In the genomic region with DNA sequence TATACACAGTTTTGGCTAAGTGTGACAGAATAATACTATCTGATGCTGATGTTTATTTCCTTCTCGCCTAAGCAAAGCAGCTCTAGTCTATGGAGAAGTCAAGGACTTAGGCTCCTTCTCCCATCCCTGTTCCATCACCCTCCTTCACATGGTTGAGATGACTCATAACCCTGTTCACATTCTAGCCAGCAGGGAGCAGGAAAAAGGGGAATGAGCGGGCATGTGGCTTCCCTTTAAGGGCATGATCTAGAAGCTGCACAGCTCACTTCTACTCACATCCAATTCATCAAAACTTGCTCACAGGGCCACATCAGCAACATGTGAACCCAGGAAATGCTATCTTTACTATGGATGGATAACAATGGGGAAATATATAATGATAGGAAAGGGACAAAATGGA, we compare ENCODE assay signal across 8 cellular contexts. TPM values are rescaled to one million over a fixed set of nuclear protein-coding genes. Genes with fewer than 3 reads are reported as not detected.
A peak's percentile ranks its signal among the peaks of the same experiment; 100 is the strongest.
DNase-seq lines count a peak whose midpoint lies in the region; ATAC-seq and TF ChIP-seq lines count a peak whose summit lies in the region.

No MANE protein-coding gene starts in this region.

- H2BK5ac ChIP-seq in mesendoderm (ENCODE audit: low read length), result no peak overlapping the region

- H3K27me3 Mint-ChIP-seq in CD4-positive, CD25-positive, alpha-beta regulatory T cell, result no peaks in the 10 kb centered on the region

- H3K4me3 Mint-ChIP-seq in CD4-positive, CD25-positive, alpha-beta regulatory T cell, result peak overlapping the region in 1 of 4 donors; percentile 42

- no peaks in the 10 kb centered on the region for H3K27me3 ChIP-seq in CD4-positive, CD25-positive, alpha-beta regulatory T cell (ENCODE audit: control insufficient read depth, insufficient read depth, low read length)
- H3K27me3 ChIP-seq in mammary epithelial cell (ENCODE audit: insufficient read depth, low read length) (no peaks in the 10 kb centered on the region), mesendoderm (ENCODE audit: insufficient read depth, low read length, poor library complexity) (no peaks in the 10 kb centered on the region), MM.1S (replicated peaks; ENCODE audit: insufficient read depth, low read length) (no peaks in the 10 kb centered on the region)

- WGBS in mammary epithelial cell (ENCODE audit: low coverage, missing lambda C conversion rate), result 82% methylated on average over 2 of the region's 2 CpGs
- WGBS in mesendoderm (ENCODE audit: extremely low coverage, insufficient coverage, low lambda C conversion rate), result no CpG with 5 or more reads among the region's 2 CpGs

- peaks cover 0 to 2% (median 0%) of the 10 kb centered on the region in 7 donors for H3K9me3 Mint-ChIP-seq in CD4-positive, CD25-positive, alpha-beta regulatory T cell

- H3K36me3 ChIP-seq in CD4-positive, CD25-positive, alpha-beta regulatory T cell (ENCODE audit: control insufficient read depth, insufficient read depth, low read length), result no peaks in the 10 kb centered on the region
- H3K36me3 ChIP-seq in mammary epithelial cell (ENCODE audit: insufficient read depth, low read length) (no peaks in the 10 kb centered on the region), mesendoderm (ENCODE audit: control insufficient read depth, insufficient read depth, low read length) (no peaks in the 10 kb centered on the region), MM.1S (replicated peaks; ENCODE audit: insufficient read depth, low read length) (no peaks in the 10 kb centered on the region)

- H3K23ac ChIP-seq in mesendoderm (ENCODE audit: low read length), result no peak overlapping the region

- H4K8ac ChIP-seq in mesendoderm (ENCODE audit: low read depth, low read length), result no peak overlapping the region

- in situ Hi-C loops in KBM-7 (cut with MboI; ENCODE audit: low pct_unique_long_range_greater_than_20kb, low sequenced_read_pairs) (no loop called here), mammary epithelial cell (cut with MboI; ENCODE audit: low sequenced_read_pairs in 2 of 2) (no loop called here)

- H2AFZ ChIP-seq in mammary epithelial cell (ENCODE audit: low read depth, low read length) (no peak overlapping the region), MM.1S (ENCODE audit: low read length) (no peak overlapping the region)

- H3K4ac ChIP-seq in mesendoderm (ENCODE audit: low read depth, low read length), result no peak overlapping the region

- H2BK120ac ChIP-seq in mesendoderm (ENCODE audit: low read depth, low read length), result no peak overlapping the region

- H3K9me3 ChIP-seq in CD4-positive, CD25-positive, alpha-beta regulatory T cell (ENCODE audit: control insufficient read depth in 2 of 2, low read length in 2 of 2), result no peaks in the 10 kb centered on the region
- H3K9me3 ChIP-seq in mammary epithelial cell (replicated peaks; ENCODE audit: insufficient read depth, low read length), result no peaks in the 10 kb centered on the region
- H3K9me3 ChIP-seq in MM.1S (replicated peaks; ENCODE audit: insufficient read depth, low read length), result no peaks in the 10 kb centered on the region

- no peak overlapping the region for H2BK15ac ChIP-seq in mesendoderm (replicated peaks; ENCODE audit: low read depth)

- no peaks in the 10 kb centered on the region for H3K9me2 ChIP-seq in MM.1S (replicated peaks; ENCODE audit: insufficient read depth, low read length)

- no peak overlapping the region for H3K56ac ChIP-seq in mesendoderm (ENCODE audit: low read length)

- H3K36me3 Mint-ChIP-seq in CD4-positive, CD25-positive, alpha-beta regulatory T cell, result peaks cover 43% of the 10 kb centered on the region

- intact Hi-C loops in mammary epithelial cell (cut with micrococcal nuclease), result no loop called here

- no peak overlapping the region for H4K5ac ChIP-seq in mesendoderm (ENCODE audit: low read length)

- H3K79me1 ChIP-seq in mesendoderm (ENCODE audit: low read length), result no peaks in the 10 kb centered on the region

- CTCF ChIA-PET in mammary epithelial cell (lab: Charles Lee; ENCODE audit: low non-redundant PET), result interaction anchor here (0.6 to 0.7 kb wide), 3 partner anchors 58 to 1047 kb away, joined by 3 to 4 read pairs (median 3); no protein-coding TSS in a partner anchor

- H3K9ac ChIP-seq in mammary epithelial cell (ENCODE audit: insufficient read depth, low read length) (no peak overlapping the region), mesendoderm (ENCODE audit: low read length) (no peak overlapping the region), MM.1S (ENCODE audit: low read length) (no peak overlapping the region)

- H3K4me1 Mint-ChIP-seq in CD4-positive, CD25-positive, alpha-beta regulatory T cell, result peaks cover 39 to 80% (median 71%) of the 10 kb centered on the region in 4 donors

- H3K79me2 ChIP-seq in mammary epithelial cell (ENCODE audit: insufficient read depth, low read length), result peaks cover 16% of the 10 kb centered on the region
- no peaks in the 10 kb centered on the region for H3K79me2 ChIP-seq in mesendoderm (ENCODE audit: control insufficient read depth, insufficient read depth, low read length)
- no peaks in the 10 kb centered on the region for H3K79me2 ChIP-seq in MM.1S (ENCODE audit: low read length)

- H3K4me2 ChIP-seq in mammary epithelial cell (ENCODE audit: insufficient read depth, low read depth, low read length), result no peak overlapping the region
- no peak overlapping the region for H3K4me2 ChIP-seq in mesendoderm (ENCODE audit: low read length)
- no peak overlapping the region for H3K4me2 ChIP-seq in MM.1S (ENCODE audit: low read depth, low read length)

- no peak for DNase-seq in CD4-positive, CD25-positive, alpha-beta regulatory T cell
- DNase-seq in KBM-7 (peak; percentile 24), mammary epithelial cell (peak; percentile 77), mesendoderm (peak; percentile 94), MM.1S (no peak), NCI-H2081 (lab: John Stamatoyannopoulos, UW) (no peak), NCI-H146 treated with DMSO at 0.1 percent for 48 hours (lab: John Stamatoyannopoulos, UW; ENCODE audit: unreplicated experiment) (no peak)

- no peaks in the 10 kb centered on the region for H4K20me1 ChIP-seq in mammary epithelial cell (ENCODE audit: insufficient read depth, low read length)
- H4K20me1 ChIP-seq in MM.1S (ENCODE audit: insufficient read depth, low read length), result no peaks in the 10 kb centered on the region

- H3K4me1 ChIP-seq in CD4-positive, CD25-positive, alpha-beta regulatory T cell (ENCODE audit: control insufficient read depth, insufficient read depth, low read length, poor library complexity, severe bottlenecking), result peaks cover 37% of the 10 kb centered on the region
- peaks cover 21% of the 10 kb centered on the region for H3K4me1 ChIP-seq in mammary epithelial cell (ENCODE audit: insufficient read depth, low read length)
- H3K4me1 ChIP-seq in mesendoderm (ENCODE audit: control insufficient read depth, low read depth, low read length), result no peaks in the 10 kb centered on the region
- no peaks in the 10 kb centered on the region for H3K4me1 ChIP-seq in MM.1S (ENCODE audit: low read length)

- H2AK5ac ChIP-seq in mesendoderm (ENCODE audit: low read length), result no peak overlapping the region

- H3K18ac ChIP-seq in mesendoderm (ENCODE audit: low read length), result no peak overlapping the region

- TF ChIP-seq CTCF in mammary epithelial cell (conservative IDR thresholded peaks at IDR 0.05 in 1 of 2, IDR thresholded peaks at IDR 0.05 in 1 of 2; ENCODE audit: extremely low read depth in 1 of 2, insufficient read depth in 1 of 2, low read depth in 1 of 2, low read length in 2 of 2) (peak; percentile 48 to 55), MM.1S (IDR thresholded peaks at IDR 0.05; ENCODE audit: low read length) (no peak)

- ATAC-seq in CD4-positive, CD25-positive, alpha-beta regulatory T cell (ENCODE audit: low read depth in 2 of 2), result no peak
- no peak for ATAC-seq in GM18858 (IDR thresholded peaks at IDR 0.05; ENCODE audit: unreplicated experiment)

- no peaks in the 10 kb centered on the region for H3F3A ChIP-seq in MM.1S (ENCODE audit: insufficient read depth, low read length)

- no peak overlapping the region for H3K4me3 ChIP-seq in CD4-positive, CD25-positive, alpha-beta regulatory T cell (ENCODE audit: low read depth, low read length)
- H3K4me3 ChIP-seq in mammary epithelial cell (replicated peaks in 1 of 3; ENCODE audit: insufficient read depth in 1 of 3, low read depth in 2 of 3, low read length in 3 of 3), result no peak overlapping the region
- H3K4me3 ChIP-seq in mesendoderm (ENCODE audit: low read length), result no peak overlapping the region
- H3K4me3 ChIP-seq in MM.1S (ENCODE audit: low read length), result no peak overlapping the region

- no TSS peak for BruUV-seq in mammary epithelial cell (replicated peaks; lab: Mats Ljungman, UMichigan)

- H3K27ac Mint-ChIP-seq in CD4-positive, CD25-positive, alpha-beta regulatory T cell, result peak overlapping the region; percentile 15 to 87 (median 81)

- dilution Hi-C loops in mammary epithelial cell (cut with HindIII; ENCODE audit: low sequenced_read_pairs), result no loop called here

- H3K27ac ChIP-seq in CD4-positive, CD25-positive, alpha-beta regulatory T cell (ENCODE audit: insufficient read depth, low read length, poor library complexity, severe bottlenecking), result no peak overlapping the region
- no peak overlapping the region for H3K27ac ChIP-seq in mammary epithelial cell (ENCODE audit: insufficient read depth, low read depth, low read length)
- no peak overlapping the region for H3K27ac ChIP-seq in mesendoderm (ENCODE audit: low read depth, low read length)
- no peak overlapping the region for H3K27ac ChIP-seq in MM.1S (ENCODE audit: low read length)

RNA-seq across cellular contexts. Expression of gene CBLB, which starts 40.9 kb away (rescaled TPM):
- total RNA-seq in CD4-positive, CD25-positive, alpha-beta regulatory T cell, result 83.1 TPM
- 10 to 100 TPM; 23.9 to 36.4 (median 29.9) TPM for polyA plus RNA-seq in CD4-positive, CD25-positive, alpha-beta regulatory T cell
- 10 to 100 TPM; 39.3 to 59.4 TPM for total RNA-seq in mammary epithelial cell
- polyA plus RNA-seq in mammary epithelial cell, result 9.5 TPM
- polyA minus RNA-seq in mammary epithelial cell, result 46.8 TPM
- polyA plus RNA-seq in mesendoderm (2013, experiment 1 of 2), result 7.5 TPM
- polyA plus RNA-seq in mesendoderm (2013, experiment 2 of 2), result 8.0 TPM

Comparison
In these comparisons a context has a peak if more than half of its experiments do, and no peak if none do; other contexts are left out.
1. DNase-seq: peak in KBM-7 (single experiment), mammary epithelial cell (single experiment) and mesendoderm (single experiment); none in CD4-positive, CD25-positive, alpha-beta regulatory T cell (0 of 3), MM.1S (single experiment), NCI-H2081 (0 of 2) and NCI-H146 treated with DMSO at 0.1 percent for 48 hours (single experiment).